ENCODE assay signal across 8 cellular contexts in genomic region chr1:169550294-169550693, GRCh38. TPM values are rescaled to one million over a fixed set of nuclear protein-coding genes. Genes with fewer than 3 reads are reported as not detected.
DNase-seq lines count a peak whose midpoint lies in the region; FAIRE-seq and TF ChIP-seq lines count a peak whose summit lies in the region.

No MANE protein-coding gene starts in this region.

- H3K79me2 ChIP-seq in SK-N-SH (ENCODE audit: insufficient read depth) = no peaks in the 10 kb centered on the region

- H3K9me2 ChIP-seq in SK-N-SH = no peaks in the 10 kb centered on the region

- no peaks in the 10 kb centered on the region for H4K20me1 ChIP-seq in SK-N-SH (ENCODE audit: insufficient read depth)

- POLR2A ChIA-PET in SK-N-SH (lab: Yijun Ruan, JAX) = no interaction called here

- H3K4me3 ChIP-seq in SK-N-SH (ENCODE audit: low read depth in 2 of 2, low read length in 1 of 2) (no peak overlapping the region), fibroblast of villous mesenchyme (ENCODE audit: low read depth, low read length) (no peak overlapping the region)

- TF ChIP-seq POLR2A in GM12891 (IDR thresholded peaks at IDR 0.05; ENCODE audit: low read depth, low read length) = no peak

- H3K9ac ChIP-seq in SK-N-SH = no peak overlapping the region

- H3K27ac ChIP-seq in SK-N-SH (ENCODE audit: low read depth in 2 of 2, low read length in 1 of 2) = no peak overlapping the region

- H3K36me3 ChIP-seq in SK-N-SH (replicated peaks in 1 of 2; ENCODE audit: control insufficient read depth in 1 of 2, insufficient read depth in 2 of 2, low read length in 1 of 2) = no peaks in the 10 kb centered on the region

- H3F3A ChIP-seq in SK-N-SH (replicated peaks; ENCODE audit: insufficient read depth) = no peaks in the 10 kb centered on the region

- H3K4me2 ChIP-seq in SK-N-SH = no peak overlapping the region

- peak; percentile 76 for FAIRE-seq in GM12891 (lab: Jason Lieb, UNC)

- CTCF ChIA-PET in SK-N-SH (lab: Yijun Ruan, JAX) = interaction anchor here (0.7 to 5.2 kb wide), 10 partner anchors 9 to 1379 kb away, joined by 3 to 24 read pairs (median 3); no protein-coding TSS in a partner anchor

- no peak overlapping the region for H2AFZ ChIP-seq in SK-N-SH (ENCODE audit: low read depth)

- peak; percentile 70 for TF ChIP-seq RAD21 in SK-N-SH (IDR thresholded peaks at IDR 0.05; ENCODE audit: low read length)

- TF ChIP-seq EP300 in SK-N-SH (IDR thresholded peaks at IDR 0.05; ENCODE audit: borderline replicate concordance in 1 of 2, low read depth in 1 of 2, low read length in 1 of 2) = no peak

- H3K4me1 ChIP-seq in SK-N-SH (ENCODE audit: control insufficient read depth in 1 of 2, insufficient read depth in 2 of 2, low read depth in 1 of 2, low read length in 1 of 2) = no peaks in the 10 kb centered on the region

- H3K27me3 ChIP-seq in SK-N-SH (ENCODE audit: insufficient read depth) = no peaks in the 10 kb centered on the region; the same call in 1 of the 2 replicates

- TF ChIP-seq CTCF in SK-N-SH (IDR thresholded peaks at IDR 0.05) (peak; percentile 68), fibroblast of villous mesenchyme (IDR thresholded peaks at IDR 0.05; ENCODE audit: insufficient read depth, low read depth, low read length) (peak; percentile 55)

- H3K9me3 ChIP-seq in SK-N-SH = no peaks in the 10 kb centered on the region

- WGBS in SK-N-SH (ENCODE audit: low lambda C conversion rate) = 25% methylated on average over 4 of the region's 4 CpGs

- DNase-seq in AG08396 (ENCODE audit: low spot score) (peak; percentile 16), GM12891 (ENCODE audit: insufficient read length, low spot score) (no peak), M059J (ENCODE audit: low read depth) (peak; percentile 42), SK-N-SH (peak; percentile 21), fibroblast of villous mesenchyme (ENCODE audit: low read depth) (peak; percentile 54), pons (ENCODE audit: low spot score) (peak; percentile 51)
- DNase-seq in effector CD4-positive, alpha-beta T cell = no peak
- DNase-seq in stimulated activated CD4-positive, alpha-beta T cell treated with anti-CD3 and anti-CD28 coated beads, Interleukin-12 subunit alpha, Interleukin-12 subunit beta, amount 100 ng/mL, for 4 hours = no peak

TF ChIP-seq in GM12891, 5 proteins besides CTCF, POLR2A, EP300 and RAD21:
- TF ChIP-seq SPI1 (IDR thresholded peaks at IDR 0.05; ENCODE audit: low read depth, low read length) (no peak), PAX5 (IDR thresholded peaks at IDR 0.05; ENCODE audit: insufficient read depth, low read length, severe bottlenecking) (no peak), POLR2AphosphoS5 (IDR thresholded peaks at IDR 0.05; ENCODE audit: low read depth, low read length) (no peak), TAF1 (IDR thresholded peaks at IDR 0.05; ENCODE audit: low read depth, low read length) (no peak), POU2F2 (IDR thresholded peaks at IDR 0.05; ENCODE audit: low read depth, low read length) (no peak)

TF ChIP-seq in SK-N-SH, 30 proteins besides CTCF, POLR2A, EP300 and RAD21:
- TF ChIP-seq RXRA (IDR thresholded peaks at IDR 0.05; ENCODE audit: borderline replicate concordance, low read depth) (no peak), SMC3 (IDR thresholded peaks at IDR 0.05; ENCODE audit: low read depth, low read length) (peak; percentile 38)

RNA-seq across cellular contexts. Expression of gene F5, which starts 36.0 kb away (rescaled TPM):
- polyA plus RNA-seq in GM12891 (2012; ENCODE audit: low read depth, missing spikeins) = not detected
- not detected in 2 replicates for total RNA-seq in M059J (2014; rRNA removed; shearing (Covaris generic))
- under 0.01 TPM in 1 of 2 replicates, not detected in the other for polyA plus RNA-seq in SK-N-SH (2012; rRNA removed)
- 0.01 TPM in 2 replicates for polyA plus RNA-seq in SK-N-SH (2012; cell fraction: cytosol; rRNA removed)
- 0.01 and 0.02 TPM in 2 replicates for polyA plus RNA-seq in SK-N-SH (2012; cell fraction: nucleus; rRNA removed)
- total RNA-seq in fibroblast of villous mesenchyme = not detected in 2 replicates

Comparison
In these comparisons a context has a peak if more than half of its experiments do, and no peak if none do; other contexts are left out.
1. DNase-seq: peak in AG08396 (single experiment), M059J (single experiment), SK-N-SH (single experiment), fibroblast of villous mesenchyme (single experiment) and pons (single experiment); none in GM12891 (single experiment), effector CD4-positive, alpha-beta T cell (single experiment) and stimulated activated CD4-positive, alpha-beta T cell treated with anti-CD3 and anti-CD28 coated beads, Interleukin-12 subunit alpha, Interleukin-12 subunit beta, amount 100 ng/mL, for 4 hours (single experiment).